ENCODE assay signal across 8 cellular contexts in genomic region chr7:33185786-33186185, GRCh38. TPM values are rescaled to one million over a fixed set of nuclear protein-coding genes. Genes with fewer than 3 reads are reported as not detected.
DNase-seq lines count a peak whose midpoint lies in the region; ATAC-seq, FAIRE-seq and TF ChIP-seq lines count a peak whose summit lies in the region.

No MANE protein-coding gene starts in this region.

- CTCF ChIA-PET in GM12878 (lab: Yijun Ruan, JAX) = interaction anchor here (0.7 to 4.1 kb wide), 21 partner anchors 9 to 1413 kb away, joined by 3 to 49 read pairs (median 4); no protein-coding TSS in a partner anchor

- H2AFZ ChIP-seq in GM12878 (ENCODE audit: control insufficient read depth, low read depth, low read length) = no peak overlapping the region

- H3K9ac ChIP-seq in GM12878 (ENCODE audit: control insufficient read depth, insufficient read depth, low read length) = no peak overlapping the region

- peak; percentile 87 for FAIRE-seq in GM12878 (lab: Jason Lieb, UNC)

- TF ChIP-seq RAD21 in GM12878 (IDR thresholded peaks at IDR 0.05; ENCODE audit: insufficient read depth, low read depth, low read length) = peak; percentile 80

- BruUV-seq in GM12878 (replicated peaks; lab: Mats Ljungman, UMichigan) = no TSS peak

- H3K27ac ChIP-seq in GM12878 (ENCODE audit: control insufficient read depth, insufficient read depth) = no peak overlapping the region

- TF ChIP-seq CTCF in BE2C (IDR thresholded peaks at IDR 0.05; ENCODE audit: low read depth, low read length) (peak; percentile 78), GM12878 (IDR thresholded peaks at IDR 0.05 in 2 of 3, conservative IDR thresholded peaks at IDR 0.05 in 1 of 3; ENCODE audit: control insufficient read depth in 2 of 3, extremely low read depth in 1 of 3, insufficient read depth in 1 of 3, low read depth in 3 of 3, low read length in 3 of 3) (peak; percentile 51 to 85 (median 66); a peak in 4 of 6 replicates)

- intact Hi-C loops in GM12878 (cut with micrococcal nuclease; ENCODE audit: unreplicated experiment) = loop anchor here (2.0 to 5.0 kb wide), 4 partner anchors 237 to 747 kb away; no protein-coding TSS in a partner anchor

- in situ Hi-C loops in GM12878 (cut with MboI) = no loop called here

- POLR2A ChIA-PET in GM12878 (lab: Charles Lee) = no interaction called here

- H4K20me1 ChIP-seq in GM12878 (ENCODE audit: control insufficient read depth, insufficient read depth) = no peaks in the 10 kb centered on the region

- no peaks in the 10 kb centered on the region for H3K79me2 ChIP-seq in GM12878 (ENCODE audit: control insufficient read depth, insufficient read depth, low read length)

- RAD21 ChIA-PET in GM12878 (lab: Charles Lee; ENCODE audit: unreplicated experiment) = interaction anchor here (1.0 to 1.6 kb wide), 3 partner anchors 9 to 747 kb away, joined by 3 to 11 read pairs (median 3); no protein-coding TSS in a partner anchor

- 59% methylated on average over 3 of the region's 3 CpGs for WGBS in GM12878 (ENCODE audit: insufficient coverage, insufficient replicate concordance, low lambda C conversion rate, missing lambda C conversion rate)

- H3K4me2 ChIP-seq in GM12878 (ENCODE audit: control insufficient read depth, insufficient read depth) = no peak overlapping the region

- SMC1A ChIA-PET in GM12878 (lab: Charles Lee; ENCODE audit: uncharacterized antibody, unreplicated experiment) = interaction anchor here (1.0 to 1.9 kb wide), 5 partner anchors 10 to 708 kb away, joined by 3 to 8 read pairs (median 4); no protein-coding TSS in a partner anchor

- ATAC-seq in GM18498 (IDR thresholded peaks at IDR 0.05; ENCODE audit: unreplicated experiment) (peak; percentile 78), HG03196 (IDR thresholded peaks at IDR 0.05; ENCODE audit: unreplicated experiment) (peak; percentile 59), GM12878 (peak; percentile 84), HG02588 (IDR thresholded peaks at IDR 0.05; ENCODE audit: unreplicated experiment) (no peak)

- H3K4me3 ChIP-seq in BE2C (ENCODE audit: low read depth, low read length) = no peak overlapping the region
- H3K4me3 ChIP-seq in GM12878 = no peak overlapping the region

- H3K36me3 ChIP-seq in BE2C (no peaks in the 10 kb centered on the region), GM12878 (ENCODE audit: control insufficient read depth in 2 of 2, insufficient read depth in 2 of 2, low read length in 1 of 2) (no peaks in the 10 kb centered on the region)

- H3K9me3 ChIP-seq in BE2C (no peaks in the 10 kb centered on the region; the same call in 1 of the 2 replicates), GM12878 (replicated peaks; ENCODE audit: control insufficient read depth, insufficient read depth, low read length) (no peaks in the 10 kb centered on the region)

- no peak for TF ChIP-seq EP300 in GM12878 (IDR thresholded peaks at IDR 0.05; ENCODE audit: borderline replicate concordance in 1 of 2, control insufficient read depth in 1 of 2, low read depth in 2 of 2, low read length in 2 of 2)

- H3K27me3 ChIP-seq in BE2C (no peaks in the 10 kb centered on the region), GM12878 (replicated peaks in 1 of 2; ENCODE audit: control insufficient read depth in 2 of 2, insufficient read depth in 2 of 2, low read length in 1 of 2) (no peaks in the 10 kb centered on the region)

- no peaks in the 10 kb centered on the region for H3K4me1 ChIP-seq in BE2C
- no peaks in the 10 kb centered on the region for H3K4me1 ChIP-seq in GM12878 (ENCODE audit: control insufficient read depth, insufficient read depth, low read length)

- DNase-seq in BE2C (no peak), NCI-H345 (lab: John Stamatoyannopoulos, UW) (peak; percentile 37), GM12878 (ENCODE audit: low read depth, low spot score) (no peak), kidney tubule cell (ENCODE audit: low spot score) (peak; percentile 52)
- DNase-seq in stimulated activated naive CD4-positive, alpha-beta T cell treated with Interleukin-2 at 50 U/mL for 16 hours (lab: John Stamatoyannopoulos, UW) = no peak

- no peak for TF ChIP-seq POLR2A in GM12878 (IDR thresholded peaks at IDR 0.05; ENCODE audit: low read depth, low read length)

TF ChIP-seq in GM12878, 131 proteins besides CTCF, POLR2A, EP300 and RAD21:
- TF ChIP-seq CHD4 (IDR thresholded peaks at IDR 0.05) = no peak
- TF ChIP-seq, protein P1, sequence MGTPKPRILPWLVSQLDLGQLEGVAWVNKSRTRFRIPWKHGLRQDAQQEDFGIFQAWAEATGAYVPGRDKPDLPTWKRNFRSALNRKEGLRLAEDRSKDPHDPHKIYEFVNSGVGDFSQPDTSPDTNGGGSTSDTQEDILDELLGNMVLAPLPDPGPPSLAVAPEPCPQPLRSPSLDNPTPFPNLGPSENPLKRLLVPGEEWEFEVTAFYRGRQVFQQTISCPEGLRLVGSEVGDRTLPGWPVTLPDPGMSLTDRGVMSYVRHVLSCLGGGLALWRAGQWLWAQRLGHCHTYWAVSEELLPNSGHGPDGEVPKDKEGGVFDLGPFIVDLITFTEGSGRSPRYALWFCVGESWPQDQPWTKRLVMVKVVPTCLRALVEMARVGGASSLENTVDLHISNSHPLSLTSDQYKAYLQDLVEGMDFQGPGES (IDR thresholded peaks at IDR 0.05) = no peak
- TF ChIP-seq NR2C1 (IDR thresholded peaks at IDR 0.05) = no peak
- peak; percentile 56; the same call in 1 of the 2 replicates for TF ChIP-seq SMC3 (IDR thresholded peaks at IDR 0.05; ENCODE audit: borderline replicate concordance, low read length)
- no peak for TF ChIP-seq USF2 (IDR thresholded peaks at IDR 0.05; ENCODE audit: borderline replicate concordance, low read depth, low read length)
- TF ChIP-seq, protein P2, sequence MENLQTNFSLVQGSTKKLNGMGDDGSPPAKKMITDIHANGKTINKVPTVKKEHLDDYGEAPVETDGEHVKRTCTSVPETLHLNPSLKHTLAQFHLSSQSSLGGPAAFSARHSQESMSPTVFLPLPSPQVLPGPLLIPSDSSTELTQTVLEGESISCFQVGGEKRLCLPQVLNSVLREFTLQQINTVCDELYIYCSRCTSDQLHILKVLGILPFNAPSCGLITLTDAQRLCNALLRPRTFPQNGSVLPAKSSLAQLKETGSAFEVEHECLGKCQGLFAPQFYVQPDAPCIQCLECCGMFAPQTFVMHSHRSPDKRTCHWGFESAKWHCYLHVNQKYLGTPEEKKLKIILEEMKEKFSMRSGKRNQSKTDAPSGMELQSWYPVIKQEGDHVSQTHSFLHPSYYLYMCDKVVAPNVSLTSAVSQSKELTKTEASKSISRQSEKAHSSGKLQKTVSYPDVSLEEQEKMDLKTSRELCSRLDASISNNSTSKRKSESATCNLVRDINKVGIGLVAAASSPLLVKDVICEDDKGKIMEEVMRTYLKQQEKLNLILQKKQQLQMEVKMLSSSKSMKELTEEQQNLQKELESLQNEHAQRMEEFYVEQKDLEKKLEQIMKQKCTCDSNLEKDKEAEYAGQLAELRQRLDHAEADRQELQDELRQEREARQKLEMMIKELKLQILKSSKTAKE (IDR thresholded peaks at IDR 0.05; ENCODE audit: low read depth, poor library complexity, severe bottlenecking) = peak; percentile 20

RNA-seq across cellular contexts. Expression of gene BBS9, which starts 56.4 kb away (rescaled TPM):
- polyA plus RNA-seq in BE2C (2012; ENCODE audit: insufficient read depth, insufficient read length, low read depth) = 3.4 TPM
- 41.7 and 42.0 TPM in 2 replicates for total RNA-seq in GM12878 (2013; cell fraction: nucleolus; rRNA removed)
- total RNA-seq in GM12878 (2014; rRNA removed) (2.8 and 3.3 TPM in 2 replicates), GM12878 (2014; rRNA removed; fragmentation: Illumina TruSeq; extraction: Trizol) (2.4 and 2.8 TPM in 2 replicates), GM12878 (2021) (4.1 and 4.8 TPM in 2 replicates)
- 3.2 TPM for polyA plus RNA-seq in GM12878 (2011; ENCODE audit: low read depth)
- polyA plus RNA-seq in GM12878 (2011; rRNA removed) (5.6 and 6.5 TPM in 2 replicates), GM12878 (2014; fragmentation: Illumina TruSeq; extraction: Trizol) (2.2 and 2.9 TPM in 2 replicates), GM12878 (2014; fragmentation: Nextera tagmentation; extraction: Ambion mirVana) (1 to 10 TPM; 1.2 to 2.3 TPM), GM12878 (2014; rRNA removed) (1.5 TPM in 2 replicates), GM12878 (2016; fragmentation: Nextera tagmentation; extraction: Ambion mirVana) (1 to 10 TPM; 2.3 to 4.5 TPM)
- polyA plus RNA-seq in GM12878 (2011; cell fraction: cytosol; rRNA removed) = 2.7 and 3.3 TPM in 2 replicates
- 3.3 and 5.1 TPM in 2 replicates for polyA plus RNA-seq in GM12878 (2011; cell fraction: nucleus; rRNA removed)
- polyA plus RNA-seq in GM12878 (2012) = 3.2 and 4.1 TPM in 2 replicates
- 11.0 and 14.5 TPM in 2 replicates for polyA minus RNA-seq in GM12878 (2011; rRNA and poly(A)+ RNA removed)
- polyA minus RNA-seq in GM12878 (2011; cell fraction: cytosol; rRNA and poly(A)+ RNA removed) = 3.6 and 5.6 TPM in 2 replicates
- 19.0 and 33.4 TPM in 2 replicates for polyA minus RNA-seq in GM12878 (2011; cell fraction: nucleus; rRNA and poly(A)+ RNA removed)

Comparison
In these comparisons a context has a peak if more than half of its experiments do, and no peak if none do; other contexts are left out.
1. DNase-seq: peak in NCI-H345 (single experiment) and kidney tubule cell (single experiment); none in BE2C (single experiment), GM12878 (single experiment) and stimulated activated naive CD4-positive, alpha-beta T cell treated with Interleukin-2 at 50 U/mL for 16 hours (single experiment).